ENCODE assay signal across 17 cellular contexts in genomic region chr5:139377226-139377625, GRCh38. TPM values are rescaled to one million over a fixed set of nuclear protein-coding genes. Genes with fewer than 3 reads are reported as not detected.
DNase-seq lines count a peak whose midpoint lies in the region; ATAC-seq and TF ChIP-seq lines count a peak whose summit lies in the region.
"Had no signal": no experiment of that assay in that cellular context is flagged by ENCODE, and none has a peak within 500 bp of the region (broad histone marks: within the 10 kb centered on the region; RNA-seq: fewer than 3 reads in every experiment).

No MANE protein-coding gene starts in this region.

- intact Hi-C loops in spleen (cut with DNase I; ENCODE audit: low total_unique reads) = no loop called here

- POLR2A ChIA-PET in HEK293 (lab: Yijun Ruan, JAX) = no interaction called here

- H3K27me3 ChIP-seq in spleen (replicated peaks in 1 of 7) = no peaks in the 10 kb centered on the region
- H3K27me3 ChIP-seq: BE2C, SJSA1 had no signal

- H3K4me1 ChIP-seq in HEK293 (ENCODE audit: control insufficient read depth, insufficient read depth, low read length) (no peaks in the 10 kb centered on the region), spleen (peaks cover 0 to 6% (median 0%) of the 10 kb centered on the region in 6 donors)
- H3K4me1 ChIP-seq: BE2C, SJSA1 had no signal

- no peak for TF ChIP-seq POLR2A in spleen (IDR thresholded peaks at IDR 0.05)

- no peaks in the 10 kb centered on the region for H3K27me3 Mint-ChIP-seq in activated T-helper 17 cell treated with anti-CD3 and anti-CD28 coated beads, Interleukin-2, amount 50 U/mL, for 72 hours
- H3K27me3 Mint-ChIP-seq: CD4-positive, alpha-beta memory T cell had no signal

- H3K36me3 ChIP-seq in HEK293 (ENCODE audit: control insufficient read depth in 2 of 2, insufficient read depth in 1 of 2, low read length in 2 of 2) (peaks cover 10 to 17% of the 10 kb centered on the region in 2 experiments; a peak in 2 of 3 replicates), spleen (peaks cover 0 to 51% (median 2%) of the 10 kb centered on the region in 6 donors)

- TF ChIP-seq CTCF in HEK293 (tag by site-specific recombination; IDR thresholded peaks at IDR 0.05) (no peak), spleen (IDR thresholded peaks at IDR 0.05 in 8 of 11, conservative IDR thresholded peaks at IDR 0.05 in 3 of 11) (no peak)

- CTCF ChIA-PET in HEK293 (lab: Yijun Ruan, JAX) = no interaction called here

- no peak overlapping the region for H3K4me3 Mint-ChIP-seq in activated T-helper 17 cell treated with anti-CD3 and anti-CD28 coated beads, Interleukin-2, amount 50 U/mL, for 72 hours
- H3K4me3 Mint-ChIP-seq: CD4-positive, alpha-beta memory T cell had no signal

- peaks cover 18% of the 10 kb centered on the region for H3K36me3 Mint-ChIP-seq in activated T-helper 17 cell treated with anti-CD3 and anti-CD28 coated beads, Interleukin-2, amount 50 U/mL, for 72 hours (ENCODE audit: low read depth)

- H3K27ac Mint-ChIP-seq in activated T-helper 17 cell treated with anti-CD3 and anti-CD28 coated beads, Interleukin-2, amount 50 U/mL, for 72 hours = peak overlapping the region; percentile 59

- no peak overlapping the region for H3K4me3 ChIP-seq in HEK293 (ENCODE audit: low read depth, low read length)
- H3K4me3 ChIP-seq in spleen = no peak overlapping the region
- H3K4me3 ChIP-seq: SJSA1 had no signal

- DNase-seq in mesenteric fat pad (ENCODE audit: low spot score) = peak; percentile 60
- peak; percentile 33 for DNase-seq in spleen
- DNase-seq: BE2C; CD4-positive, alpha-beta memory T cell; GF-D8; Karpas-422; MM.1S; NCI-H1417; NCI-H2029 treated with DMSO at 0.1 percent for 48 hours; NCI-H510A treated with DMSO at 0.1 percent for 48 hours had no signal

- peaks cover 1% of the 10 kb centered on the region for H3K4me1 Mint-ChIP-seq in activated T-helper 17 cell treated with anti-CD3 and anti-CD28 coated beads, Interleukin-2, amount 50 U/mL, for 72 hours

- ATAC-seq in activated T-helper 17 cell treated with anti-CD3 and anti-CD28 coated beads, Interleukin-2, amount 50 U/mL, for 72 hours (replicated peaks) = peak; percentile 19
- ATAC-seq in HG02973 (IDR thresholded peaks at IDR 0.05; ENCODE audit: unreplicated experiment) (no peak), HG03280 (IDR thresholded peaks at IDR 0.05; ENCODE audit: unreplicated experiment) (no peak), GM21447 (IDR thresholded peaks at IDR 0.05; ENCODE audit: unreplicated experiment) (no peak)

- no peaks in the 10 kb centered on the region for H3K9me3 ChIP-seq in HEK293 (ENCODE audit: control insufficient read depth, insufficient read depth, low read depth, low read length)
- H3K9me3 ChIP-seq in spleen = no peaks in the 10 kb centered on the region
- H3K9me3 ChIP-seq: BE2C, SJSA1 had no signal

- no peaks in the 10 kb centered on the region for H3K9me3 Mint-ChIP-seq in activated T-helper 17 cell treated with anti-CD3 and anti-CD28 coated beads, Interleukin-2, amount 50 U/mL, for 72 hours
- H3K9me3 Mint-ChIP-seq: CD4-positive, alpha-beta memory T cell had no signal

- WGBS in spleen, 5 donors = 74 to 92% (median 89%) methylated on average over 3 of the region's 3 CpGs

- no peak overlapping the region for H3K27ac ChIP-seq in HEK293 (ENCODE audit: extremely low read depth, low read depth, low read length)
- no peak overlapping the region for H3K27ac ChIP-seq in spleen
- H3K27ac ChIP-seq: SJSA1 had no signal

TF ChIP-seq in HEK293, 187 proteins besides CTCF, POLR2A, EP300 and RAD21:
- 0 out of 2 replicates have a peak, but pooled peaks have one; percentile 23 for TF ChIP-seq PRDM10 (tag by site-specific recombination; IDR thresholded peaks at IDR 0.05)
- TF ChIP-seq ZNF433 (tag by site-specific recombination; IDR thresholded peaks at IDR 0.05; ENCODE audit: low read depth) = no peak
- peak; percentile 43 for TF ChIP-seq ZIC2 (tag by site-specific recombination; IDR thresholded peaks at IDR 0.05)

RNA-seq across cellular contexts. Expression of gene SLC23A1, which starts 5.9 kb away (rescaled TPM):
- 1 to 10 TPM in 1 of 2 donors, under 1 TPM in 1; 0.95 to 1.6 TPM for total RNA-seq in activated T-helper 17 cell treated with anti-CD3 and anti-CD28 coated beads, Interleukin-2, amount 50 U/mL, for 72 hours
- total RNA-seq in mesenteric fat pad (not detected), spleen (1 to 10 TPM in 4 of 7 donors, under 1 TPM in 2, not detected in 1; 0.28 to 2.4 (median 1.6) TPM)
- 1 to 10 TPM in 1 of 3 donors, under 1 TPM in 2; 0.87 to 1.2 (median 0.89) TPM for polyA plus RNA-seq in spleen
- total RNA-seq: CD4-positive, alpha-beta memory T cell; H1; SJSA1 had no signal
- polyA plus RNA-seq: CD4-positive, alpha-beta memory T cell; H1 had no signal

RNA-seq across cellular contexts. Expression of gene MZB1, which starts 12.5 kb away (rescaled TPM):
- total RNA-seq in activated T-helper 17 cell treated with anti-CD3 and anti-CD28 coated beads, Interleukin-2, amount 50 U/mL, for 72 hours = 10 to 100 TPM; 39.9 to 55.2 TPM
- total RNA-seq in mesenteric fat pad = 0.61 TPM
- total RNA-seq in spleen = 100 to 1,000 TPM in 3 of 7 donors, 10 to 100 TPM in 4; 72.6 to 273 (median 97.8) TPM
- 100 to 1,000 TPM; 114 to 179 (median 144) TPM for polyA plus RNA-seq in spleen
- total RNA-seq: SJSA1 had no signal

RNA-seq across cellular contexts. Expression of gene PROB1, which starts 17.7 kb away (rescaled TPM):
- 1 to 10 TPM; 4.7 to 6.4 TPM for total RNA-seq in activated T-helper 17 cell treated with anti-CD3 and anti-CD28 coated beads, Interleukin-2, amount 50 U/mL, for 72 hours
- total RNA-seq in mesenteric fat pad = 2.1 TPM
- 1 to 10 TPM; 1.1 to 3.2 (median 2.3) TPM for total RNA-seq in spleen
- 1 to 10 TPM in 1 of 3 donors, under 1 TPM in 2; 0.33 to 1.3 (median 0.99) TPM for polyA plus RNA-seq in spleen

RNA-seq across cellular contexts. Expression of gene SPATA24, which starts 26.7 kb away (rescaled TPM):
- 1 to 10 TPM; 5.6 to 9.2 TPM for total RNA-seq in activated T-helper 17 cell treated with anti-CD3 and anti-CD28 coated beads, Interleukin-2, amount 50 U/mL, for 72 hours
- total RNA-seq in mesenteric fat pad = 2.0 TPM
- total RNA-seq in spleen = 1 to 10 TPM; 2.1 to 7.6 (median 3.7) TPM
- 1 to 10 TPM; 8.5 to 9.5 (median 9.0) TPM for polyA plus RNA-seq in spleen

RNA-seq across cellular contexts. Expression of gene PAIP2, which starts 35.6 kb away (rescaled TPM):
- total RNA-seq in activated T-helper 17 cell treated with anti-CD3 and anti-CD28 coated beads, Interleukin-2, amount 50 U/mL, for 72 hours = 100 to 1,000 TPM; 102 to 157 TPM
- total RNA-seq in mesenteric fat pad (79.3 TPM), spleen (100 to 1,000 TPM in 2 of 7 donors, 10 to 100 TPM in 5; 73.2 to 117 (median 86.4) TPM)
- 100 to 1,000 TPM in 2 of 3 donors, 10 to 100 TPM in 1; 90.6 to 119 (median 117) TPM for polyA plus RNA-seq in spleen

Comparison
In these comparisons a context has a peak if more than half of its experiments do, and no peak if none do; other contexts are left out.
1. RNA of gene MZB1, which starts 12.5 kb away (total RNA-seq): 72.6 to 273 TPM in spleen and 39.9 to 55.2 TPM in activated T-helper 17 cell treated with anti-CD3 and anti-CD28 coated beads, Interleukin-2, amount 50 U/mL, for 72 hours; 0.61 TPM in mesenteric fat pad (single experiment); every median in the first group is over 10 times any median in the second.